In the genomic region with DNA sequence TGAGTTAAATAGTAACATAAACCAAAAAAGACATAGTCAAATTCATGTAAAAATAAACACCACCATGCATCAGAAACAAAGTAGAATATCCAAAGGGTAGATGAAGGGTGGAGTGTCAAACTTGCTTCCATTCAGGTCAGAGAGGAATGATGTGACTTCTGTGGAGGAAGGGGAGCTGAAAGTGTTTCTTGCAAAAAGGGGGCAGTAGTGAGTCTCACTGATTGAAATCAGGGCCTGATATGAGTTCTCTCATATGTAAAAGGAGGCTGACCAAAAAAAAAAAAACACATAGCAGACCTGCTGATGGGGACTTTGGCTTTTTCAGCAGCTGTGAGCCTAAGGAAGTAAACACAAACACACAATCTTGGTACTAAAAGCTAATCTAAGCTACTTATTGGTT, we compare ENCODE assay signal across 23 cellular contexts. TPM values are rescaled to one million over a fixed set of nuclear protein-coding genes. Genes with fewer than 3 reads are reported as not detected.
DNase-seq lines count a peak whose midpoint lies in the region; ATAC-seq and TF ChIP-seq lines count a peak whose summit lies in the region.
"Had no signal": no experiment of that assay in that cellular context is flagged by ENCODE, and none has a peak within 500 bp of the region (broad histone marks: within the 10 kb centered on the region; RNA-seq: fewer than 3 reads in every experiment).

No MANE protein-coding gene starts in this region.

- no peak overlapping the region for H2AFZ ChIP-seq in HCT116 (ENCODE audit: low read depth, low read length, poor library complexity, severe bottlenecking)
- no peak overlapping the region for H2AFZ ChIP-seq in mesenchymal stem cell (ENCODE audit: low read depth, low read length)
- H2AFZ ChIP-seq: hepatocyte had no signal

- no peaks in the 10 kb centered on the region for H3K27me3 Mint-ChIP-seq in type B pancreatic cell
- H3K27me3 Mint-ChIP-seq: dendritic cell treated with granulocyte-macrophage colony-stimulating factor and Interleukin-4, amounts not matched to agents 40 ng/mL and 50 ng/mL, for 4 days had no signal

- H3K9me3 ChIP-seq in BE2C (no peaks in the 10 kb centered on the region), HCT116 (ENCODE audit: control insufficient read depth in 1 of 2, insufficient read depth in 1 of 2, low read depth in 1 of 2, low read length in 2 of 2) (0 out of 4 replicates have a peak, but pooled peaks cover 0 to 3% of the 10 kb centered on the region in 2 experiments), Panc1 (ENCODE audit: control insufficient read depth, insufficient read depth, low read depth, low read length) (no peaks in the 10 kb centered on the region), Peyer's patch (no peaks in the 10 kb centered on the region), mesenchymal stem cell (ENCODE audit: control insufficient read depth, low read length) (peaks cover 10% of the 10 kb centered on the region)
- H3K9me3 ChIP-seq: lower lobe of right lung had no signal

- no peaks in the 10 kb centered on the region for H3K9me2 ChIP-seq in HCT116 (ENCODE audit: insufficient read depth)

- no peaks in the 10 kb centered on the region for H3K9me3 Mint-ChIP-seq in type B pancreatic cell
- H3K9me3 Mint-ChIP-seq: dendritic cell treated with granulocyte-macrophage colony-stimulating factor and Interleukin-4, amounts not matched to agents 40 ng/mL and 50 ng/mL, for 4 days had no signal

- no peak overlapping the region for H3K4ac ChIP-seq in mesenchymal stem cell (ENCODE audit: low read depth in 1 of 2, low read length in 2 of 2)

- H3K36me3 ChIP-seq in BE2C: no peaks in the 10 kb centered on the region
- H3K36me3 ChIP-seq in HCT116 (ENCODE audit: control insufficient read depth in 1 of 2, insufficient read depth in 2 of 2, low read length in 2 of 2): no peaks in the 10 kb centered on the region
- no peaks in the 10 kb centered on the region for H3K36me3 ChIP-seq in Panc1 (ENCODE audit: control insufficient read depth, insufficient read depth, low read length)
- no peaks in the 10 kb centered on the region for H3K36me3 ChIP-seq in kidney epithelial cell (ENCODE audit: control insufficient read depth, insufficient read depth, low read length)
- no peaks in the 10 kb centered on the region for H3K36me3 ChIP-seq in Peyer's patch
- H3K36me3 ChIP-seq in mesenchymal stem cell (ENCODE audit: control insufficient read depth in 1 of 2, insufficient read depth in 2 of 2, low read depth in 1 of 2, low read length in 2 of 2): no peaks in the 10 kb centered on the region
- H3K36me3 ChIP-seq: cardiac muscle cell, lower lobe of right lung had no signal

- H3K4me3 ChIP-seq in BE2C (ENCODE audit: low read depth, low read length): no peak overlapping the region
- no peak overlapping the region for H3K4me3 ChIP-seq in HCT116 (replicated peaks in 1 of 2; ENCODE audit: low read depth in 1 of 2, low read length in 2 of 2)
- H3K4me3 ChIP-seq in Panc1 (ENCODE audit: low read depth in 2 of 2, low read length in 2 of 2): no peak overlapping the region
- H3K4me3 ChIP-seq in kidney epithelial cell (ENCODE audit: low read depth, low read length): no peak overlapping the region
- H3K4me3 ChIP-seq in Peyer's patch: no peak overlapping the region
- H3K4me3 ChIP-seq in mesenchymal stem cell (ENCODE audit: insufficient read depth in 1 of 2, low read depth in 1 of 2, low read length in 2 of 2): no peak overlapping the region
- H3K4me3 ChIP-seq: cardiac muscle cell, hepatocyte, lower lobe of right lung had no signal

- H2BK120ac ChIP-seq in mesenchymal stem cell (ENCODE audit: low read depth, low read length): no peak overlapping the region

- no peaks in the 10 kb centered on the region for H3K79me2 ChIP-seq in HCT116 (ENCODE audit: insufficient read depth, low read length)
- H3K79me2 ChIP-seq: hepatocyte had no signal

- H4K8ac ChIP-seq in mesenchymal stem cell (ENCODE audit: low read length): no peak overlapping the region

- H3K27me3 ChIP-seq in BE2C (no peaks in the 10 kb centered on the region), HCT116 (ENCODE audit: insufficient read depth, low read length) (no peaks in the 10 kb centered on the region), Panc1 (ENCODE audit: control insufficient read depth, insufficient read depth, low read length) (no peaks in the 10 kb centered on the region), kidney epithelial cell (ENCODE audit: control insufficient read depth, insufficient read depth, low read length) (no peaks in the 10 kb centered on the region), Peyer's patch (no peaks in the 10 kb centered on the region), mesenchymal stem cell (ENCODE audit: control insufficient read depth in 1 of 2, insufficient read depth in 1 of 2, low read length in 2 of 2) (no peaks in the 10 kb centered on the region)
- H3K27me3 ChIP-seq: cardiac muscle cell, hepatocyte had no signal

- H3K4me1 ChIP-seq in BE2C (no peaks in the 10 kb centered on the region), HCT116 (ENCODE audit: control insufficient read depth in 1 of 2, insufficient read depth in 2 of 2, low read length in 2 of 2) (no peaks in the 10 kb centered on the region), Panc1 (ENCODE audit: control insufficient read depth, insufficient read depth, low read length) (no peaks in the 10 kb centered on the region), Peyer's patch (no peaks in the 10 kb centered on the region), mesenchymal stem cell (ENCODE audit: control insufficient read depth, insufficient read depth, low read depth, low read length) (no peaks in the 10 kb centered on the region)
- H3K4me1 ChIP-seq: lower lobe of right lung had no signal

- BruUV-seq in HCT116 (replicated peaks; lab: Mats Ljungman, UMichigan) (no TSS peak), Panc1 (replicated peaks; lab: Mats Ljungman, UMichigan) (no TSS peak)

- H3K79me1 ChIP-seq in mesenchymal stem cell (replicated peaks; ENCODE audit: low read length, poor library complexity, severe bottlenecking): no peaks in the 10 kb centered on the region

- no peak overlapping the region for H3K18ac ChIP-seq in mesenchymal stem cell (ENCODE audit: low read depth in 1 of 2, low read length in 2 of 2)

- no peak overlapping the region for H2AK5ac ChIP-seq in mesenchymal stem cell (ENCODE audit: low read length, severe bottlenecking)

- H2BK15ac ChIP-seq in mesenchymal stem cell (ENCODE audit: low read depth, poor library complexity, severe bottlenecking): no peak overlapping the region

- POLR2A ChIA-PET in HCT116 (lab: Charles Lee) (no interaction called here), Panc1 (lab: Charles Lee) (no interaction called here)

- no peak for DNase-seq in BE2C
- no peak for DNase-seq in HCT116 (ENCODE audit: low read depth, low spot score)
- no peak for DNase-seq in Panc1 (ENCODE audit: low read depth, low spot score)
- DNase-seq in kidney epithelial cell (ENCODE audit: low read depth): no peak
- no peak for DNase-seq in type B pancreatic cell (ENCODE audit: extremely low spot score, unreplicated experiment)
- DNase-seq in Peyer's patch: no peak
- no peak for DNase-seq in mesenchymal stem cell
- DNase-seq: ACHN; activated CD4-positive, CD25-positive, alpha-beta regulatory T cell; activated CD8-positive, alpha-beta T cell treated with anti-CD3 and anti-CD28 coated beads for 36 hours; activated naive CD4-positive, alpha-beta T cell treated with Interleukin-2 at 50 U/mL for 16 hours; amniotic stem cell; DMS153; lower lobe of right lung; NCI-H82; nucleus accumbens; T-helper 9 cell had no signal

- no peak for TF ChIP-seq RAD21 in HCT116 (IDR thresholded peaks at IDR 0.05; ENCODE audit: low read depth)

- intact Hi-C loops in HCT116 (cut with micrococcal nuclease) (no loop called here), Panc1 (cut with micrococcal nuclease; ENCODE audit: unreplicated experiment) (no loop called here)

- TF ChIP-seq CTCF in BE2C (IDR thresholded peaks at IDR 0.05; ENCODE audit: low read depth, low read length) (peak; percentile 45), HCT116 (IDR thresholded peaks at IDR 0.05 in 2 of 3, conservative IDR thresholded peaks at IDR 0.05 in 1 of 3; ENCODE audit: borderline replicate concordance in 1 of 3, insufficient read depth in 1 of 3, low read depth in 2 of 3, low read length in 2 of 3) (peak in 2 of 3 experiments; percentile 39 to 42; a peak in 3 of 6 replicates), Panc1 (IDR thresholded peaks at IDR 0.05) (peak; percentile 28; the same call in 1 of the 2 replicates), kidney epithelial cell (IDR thresholded peaks at IDR 0.05; ENCODE audit: insufficient read depth, low read length, poor library complexity, severe bottlenecking) (peak; percentile 4), type B pancreatic cell (conservative IDR thresholded peaks at IDR 0.05) (no peak), Peyer's patch (IDR thresholded peaks at IDR 0.05) (no peak)

- H3K36me3 Mint-ChIP-seq in type B pancreatic cell: no peaks in the 10 kb centered on the region
- H3K36me3 Mint-ChIP-seq: CD14-positive monocyte had no signal

- ATAC-seq in HCT116 (no peak), Panc1 (no peak), HG03378 (IDR thresholded peaks at IDR 0.05; ENCODE audit: unreplicated experiment) (no peak)
- ATAC-seq: activated CD8-positive, alpha-beta T cell treated with anti-CD3 and anti-CD28 coated beads for 36 hours; HepG2; lower lobe of right lung had no signal

- TF ChIP-seq POLR2A in HCT116 (IDR thresholded peaks at IDR 0.05; ENCODE audit: borderline replicate concordance, extremely low read depth, insufficient read depth, insufficient read length): no peak
- TF ChIP-seq POLR2A in Peyer's patch (IDR thresholded peaks at IDR 0.05): no peak

- no peak overlapping the region for H3K14ac ChIP-seq in mesenchymal stem cell (ENCODE audit: low read length in 2 of 2)

- CTCF ChIA-PET in HCT116 (lab: Charles Lee): no interaction called here
- CTCF ChIA-PET in Panc1 (lab: Charles Lee): interaction anchor here (0.6 kb wide), 1 partner anchor 74 kb away, joined by 3 read pairs; no protein-coding TSS in a partner anchor

- H3K23ac ChIP-seq in mesenchymal stem cell (ENCODE audit: low read length in 2 of 2): no peak overlapping the region

- RAD21 ChIA-PET in HCT116 (lab: Charles Lee; ENCODE audit: low non-redundant PET in 1 of 2, low total read pairs in 2 of 2, uncharacterized antibody in 2 of 2, unreplicated experiment in 2 of 2): no interaction called here

- H3K4me2 ChIP-seq in HCT116 (ENCODE audit: low read length): no peak overlapping the region
- no peak overlapping the region for H3K4me2 ChIP-seq in mesenchymal stem cell (ENCODE audit: low read length, poor library complexity, severe bottlenecking)
- H3K4me2 ChIP-seq: hepatocyte had no signal

- H4K91ac ChIP-seq in mesenchymal stem cell (ENCODE audit: low read length): no peak overlapping the region

- no peak overlapping the region for H2BK12ac ChIP-seq in mesenchymal stem cell (ENCODE audit: low read length in 2 of 2)

- no peak overlapping the region for H2BK5ac ChIP-seq in mesenchymal stem cell (ENCODE audit: low read depth, low read length, poor library complexity, severe bottlenecking)

- no peaks in the 10 kb centered on the region for H4K20me1 ChIP-seq in HCT116 (ENCODE audit: insufficient read depth)

- H3K27ac ChIP-seq in HCT116 (ENCODE audit: low read depth, low read length) (no peak overlapping the region), Panc1 (ENCODE audit: low read length) (no peak overlapping the region), Peyer's patch (no peak overlapping the region), mesenchymal stem cell (ENCODE audit: low read length, poor library complexity, severe bottlenecking) (no peak overlapping the region)
- H3K27ac ChIP-seq: cardiac muscle cell, hepatocyte, lower lobe of right lung had no signal

- H3K27ac Mint-ChIP-seq in type B pancreatic cell: no peak overlapping the region
- H3K27ac Mint-ChIP-seq: activated CD8-positive, alpha-beta T cell treated with anti-CD3 and anti-CD28 coated beads for 36 hours; CD14-positive monocyte; dendritic cell treated with granulocyte-macrophage colony-stimulating factor and Interleukin-4, amounts not matched to agents 40 ng/mL and 50 ng/mL, for 4 days had no signal

- in situ Hi-C loops in Panc1 (cut with HindIII; ENCODE audit: low pct_unique_long_range_greater_than_20kb, low sequenced_read_pairs): no loop called here

- H3K4me3 Mint-ChIP-seq in type B pancreatic cell: no peak overlapping the region
- H3K4me3 Mint-ChIP-seq: activated CD8-positive, alpha-beta T cell treated with anti-CD3 and anti-CD28 coated beads for 36 hours; CD14-positive monocyte; dendritic cell treated with granulocyte-macrophage colony-stimulating factor and Interleukin-4, amounts not matched to agents 40 ng/mL and 50 ng/mL, for 4 days had no signal

- H3K4me1 Mint-ChIP-seq in type B pancreatic cell (ENCODE audit: unreplicated experiment): no peaks in the 10 kb centered on the region
- H3K4me1 Mint-ChIP-seq: CD14-positive monocyte had no signal

- H3K9ac ChIP-seq in HCT116 (ENCODE audit: low read length) (no peak overlapping the region), mesenchymal stem cell (ENCODE audit: low read length) (no peak overlapping the region)

RNA-seq across cellular contexts. Expression of a gene that starts 38.8 kb away (rescaled TPM):
- polyA plus RNA-seq in BE2C (2012; ENCODE audit: insufficient read depth, insufficient read length, low read depth): 37.2 TPM
- 18.3 TPM for total RNA-seq in HCT116 (2021; ENCODE audit: unreplicated experiment)
- polyA plus RNA-seq in HCT116 (2012): 10.6 and 10.8 TPM in 2 replicates
- 25.4 TPM for total RNA-seq in Panc1 (2021; ENCODE audit: unreplicated experiment)
- polyA plus RNA-seq in Panc1 (2012; ENCODE audit: insufficient read length): 17.0 TPM
- 21.6 and 31.5 TPM in 2 replicates for total RNA-seq in kidney epithelial cell
- 16.7 and 36.5 TPM in 2 replicates for total RNA-seq in type B pancreatic cell (ENCODE audit: low replicate concordance)
- 100 to 1,000 TPM in 3 of 4 donors, 10 to 100 TPM in 1; 55.0 to 298 (median 138) TPM for total RNA-seq in Peyer's patch
- polyA plus RNA-seq in mesenchymal stem cell (2013, experiment 1 of 2): 15.4 TPM
- 15.8 TPM for polyA plus RNA-seq in mesenchymal stem cell (2013, experiment 2 of 2)

Comparison
In these comparisons a context has a peak if more than half of its experiments do, and no peak if none do; other contexts are left out.
1. CTCF ChIP-seq: peak in BE2C (single experiment), HCT116 (2 of 3), Panc1 (single experiment) and kidney epithelial cell (single experiment); none in type B pancreatic cell (single experiment) and Peyer's patch (0 of 6).